8 cellular contexts compared by ENCODE assay signal in the genomic region with DNA sequence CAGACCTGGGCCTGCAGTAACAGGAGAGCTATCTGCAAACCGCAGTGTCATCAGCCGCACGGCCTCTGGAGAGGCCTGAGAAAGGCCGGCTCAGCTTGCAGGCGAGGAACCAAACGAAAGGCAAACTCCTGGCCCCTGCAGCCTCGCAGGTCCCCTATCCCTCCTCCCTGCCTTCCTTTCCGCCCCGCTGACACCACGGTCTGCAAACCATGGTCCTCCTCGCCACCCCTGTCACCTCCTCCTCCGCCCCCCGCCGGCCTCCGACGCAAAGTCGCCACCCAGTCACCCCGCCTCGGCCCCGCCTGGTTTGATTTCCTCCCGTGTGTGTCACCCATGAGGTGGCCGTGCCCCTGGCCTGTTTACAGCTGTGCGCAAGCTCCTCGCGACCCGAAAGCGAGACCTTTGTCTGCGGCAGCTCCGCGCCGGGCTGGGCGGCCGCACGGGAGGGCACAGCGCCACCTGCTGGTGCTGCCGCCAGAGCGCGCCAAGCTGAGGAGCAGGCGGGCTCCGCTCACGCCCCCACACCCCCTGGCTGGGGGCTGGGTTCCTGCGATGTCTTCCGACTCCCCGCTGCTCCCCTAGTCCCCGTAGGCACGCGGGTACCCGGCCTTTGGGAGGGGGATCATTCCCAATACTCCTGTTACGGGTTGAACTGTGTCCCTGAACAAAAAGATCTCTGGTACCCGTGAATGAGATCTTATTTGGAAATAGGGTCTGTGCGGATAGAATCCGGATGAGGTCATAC. TPM values are rescaled to one million over a fixed set of nuclear protein-coding genes. Genes with fewer than 3 reads are reported as not detected.
A peak's percentile ranks its signal among the peaks of the same experiment; 100 is the strongest.
DNase-seq lines count a peak whose midpoint lies in the region; ATAC-seq, FAIRE-seq and TF ChIP-seq lines count a peak whose summit lies in the region.

No MANE protein-coding gene starts in this region.

- BruUV-seq in HepG2 (replicated peaks; lab: Mats Ljungman, UMichigan), result no TSS peak

- H3K4me3 ChIP-seq in HepG2 (replicated peaks in 1 of 3; ENCODE audit: insufficient read depth in 1 of 3, low read depth in 2 of 3, low read length in 3 of 3), result peak overlapping the region; percentile 37 to 73 (median 59); a peak in 5 of 6 replicates

- POLR2A ChIA-PET in HepG2 (lab: Yijun Ruan, JAX), result interaction anchor here (0.6 to 2.3 kb wide), 7 partner anchors 9 to 315 kb away, joined by 3 to 14 read pairs (median 5); partner anchors contain the start of genes CACFD1 and GTF3C5

- no peak overlapping the region for H2AFZ ChIP-seq in HepG2 (ENCODE audit: low read length)

- H3K36me3 ChIP-seq in HepG2 (replicated peaks in 1 of 2; ENCODE audit: control insufficient read depth in 1 of 2, insufficient read depth in 2 of 2, low read length in 2 of 2), result no peaks in the 10 kb centered on the region

- WGBS in HepG2 (ENCODE audit: low lambda C conversion rate), result 10% methylated on average over 30 of the region's 52 CpGs

- intact Hi-C loops in HepG2 (cut with micrococcal nuclease; ENCODE audit: unreplicated experiment), result loop anchor here (1.0 kb wide), 1 partner anchor 41 kb away; no protein-coding TSS in a partner anchor

- peak; percentile 93 for DNase-seq in GM12891 (ENCODE audit: insufficient read length, low spot score)
- peak; percentile 46 for DNase-seq in NCI-H2196 treated with DMSO at 0.1 percent for 48 hours (lab: John Stamatoyannopoulos, UW; ENCODE audit: unreplicated experiment)
- peak; percentile 61 to 85 for DNase-seq in activated CD4-positive, alpha-beta T cell treated with anti-CD3 and anti-CD28 coated beads for 24 hours (ENCODE audit: low read depth in 2 of 2)
- peak; percentile 84 for DNase-seq in cerebellum (ENCODE audit: low spot score)
- peak; percentile 81 for DNase-seq in HepG2 (ENCODE audit: low spot score)
- DNase-seq in stimulated activated CD4-positive, alpha-beta T cell treated with anti-CD3 and anti-CD28 coated beads, Interleukin-4, amount 100 ng/mL, for 48 hours (ENCODE audit: low read depth in 2 of 2), result peak; percentile 85 to 91

- H3K27me3 ChIP-seq in HepG2 (ENCODE audit: control insufficient read depth in 1 of 2, insufficient read depth in 2 of 2, low read length in 2 of 2), result no peaks in the 10 kb centered on the region; a peak in 1 of 5 replicates

- H4K20me1 ChIP-seq in HepG2 (ENCODE audit: insufficient read depth, low read length), result peaks cover 10% of the 10 kb centered on the region; the same call in 1 of the 2 replicates

- ATAC-seq in HG02759 (IDR thresholded peaks at IDR 0.05; ENCODE audit: unreplicated experiment) (peak; percentile 57), HepG2 (peak; percentile 77), HG03095 (IDR thresholded peaks at IDR 0.05; ENCODE audit: unreplicated experiment) (no peak)

- H3K4me2 ChIP-seq in HepG2 (ENCODE audit: low read depth, low read length), result peak overlapping the region; percentile 80

- no peaks in the 10 kb centered on the region for H3K9me3 ChIP-seq in HepG2 (ENCODE audit: low read length)

- peak overlapping the region; percentile 54 for H3K27ac ChIP-seq in HepG2 (ENCODE audit: extremely low read length, insufficient read depth, low read length)

- CTCF ChIA-PET in HepG2 (lab: Yijun Ruan, JAX; ENCODE audit: low intra/inter-chr PET ratio, low total read pairs), result interaction anchor here (5.7 kb wide), 1 partner anchor 40 kb away, joined by 70 read pairs; no protein-coding TSS in a partner anchor

- peak; percentile 97 for TF ChIP-seq CTCF in HepG2 (CRISPR knock-in tag; IDR thresholded peaks at IDR 0.05)

- in situ Hi-C loops in HepG2 (cut with HindIII; ENCODE audit: extremely low pct_ligation_motif_present, low pct_unique_long_range_greater_than_20kb), result loop anchor here (10.0 kb wide), 1 partner anchor 100 kb away; no protein-coding TSS in a partner anchor

- H3K9ac ChIP-seq in HepG2 (ENCODE audit: insufficient read depth, low read depth, low read length), result peak overlapping the region; percentile 47

- TF ChIP-seq POLR2A in GM12891 (IDR thresholded peaks at IDR 0.05; ENCODE audit: low read depth, low read length) (peak; percentile 41; the same call in 1 of the 2 replicates), HepG2 (IDR thresholded peaks at IDR 0.05; ENCODE audit: insufficient read depth in 1 of 2, low read depth in 2 of 2, low read length in 2 of 2) (0 out of 4 replicates have a peak, but pooled peaks of 1 of the 2 experiments have one; percentile 31)

- TF ChIP-seq EP300 in HepG2 (IDR thresholded peaks at IDR 0.05; ENCODE audit: low read depth in 2 of 2, low read length in 2 of 2), result 0 out of 4 replicates have a peak, but pooled peaks of 1 of the 2 experiments have one; percentile 19
- no peak for TF ChIP-seq EP300 in HepG2 (CRISPR knock-in tag; IDR thresholded peaks at IDR 0.05; ENCODE audit: borderline replicate concordance)

- TF ChIP-seq RAD21 in HepG2 (CRISPR knock-in tag; IDR thresholded peaks at IDR 0.05), result peak; percentile 99

- peaks cover 7% of the 10 kb centered on the region for H3K79me2 ChIP-seq in HepG2 (ENCODE audit: insufficient read depth, low read length)

- peak; percentile 100 for FAIRE-seq in GM12891 (lab: Jason Lieb, UNC)
- FAIRE-seq in HepG2 (lab: Jason Lieb, UNC), result peak; percentile 66

- peaks cover 69% of the 10 kb centered on the region for H3K4me1 ChIP-seq in HepG2 (ENCODE audit: insufficient read depth, low read length)

TF ChIP-seq in GM12891, 5 proteins besides CTCF, POLR2A, EP300 and RAD21:
- TF ChIP-seq SPI1 (IDR thresholded peaks at IDR 0.05; ENCODE audit: low read depth, low read length), result no peak
- TF ChIP-seq POU2F2 (IDR thresholded peaks at IDR 0.05; ENCODE audit: low read depth, low read length), result no peak
- 0 out of 2 replicates have a peak, but pooled peaks have one; percentile 50 for TF ChIP-seq POLR2AphosphoS5 (IDR thresholded peaks at IDR 0.05; ENCODE audit: low read depth, low read length)
TF ChIP-seq in GM12891: peak in this region for 1.

RNA-seq across cellular contexts. Expression of gene GBGT1, which starts 19.4 kb away (rescaled TPM):
- 1.2 TPM for polyA plus RNA-seq in GM12891 (2012; ENCODE audit: low read depth, missing spikeins)
- 3.0 TPM for total RNA-seq in cerebellum
- not detected in 2 replicates for total RNA-seq in HepG2 (2016; rRNA removed; fragmentation: Illumina TruSeq; extraction: Trizol)
- 0.10 TPM in 1 of 2 replicates, not detected in the other for total RNA-seq in HepG2 (2016; cell fraction: cytosol; rRNA removed; fragmentation: Illumina TruSeq; extraction: Trizol; ENCODE audit: low read depth)
- not detected in 2 replicates for total RNA-seq in HepG2 (2016; cell fraction: insoluble cytoplasmic fraction; rRNA removed; fragmentation: Illumina TruSeq; extraction: Trizol)
- total RNA-seq in HepG2 (2016; cell fraction: membrane; rRNA removed; fragmentation: Illumina TruSeq; extraction: Trizol), result not detected in 2 replicates
- total RNA-seq in HepG2 (2016; cell fraction: nucleus; rRNA removed; fragmentation: Illumina TruSeq; extraction: Trizol), result not detected in 2 replicates
- not detected in 2 replicates for polyA plus RNA-seq in HepG2 (2011; rRNA removed)
- polyA plus RNA-seq in HepG2 (2011; cell fraction: cytosol; rRNA removed), result not detected in 2 replicates
- polyA plus RNA-seq in HepG2 (2011; cell fraction: nucleus; rRNA removed), result not detected in 2 replicates
- polyA plus RNA-seq in HepG2 (2012), result not detected in 2 replicates
- polyA plus RNA-seq in HepG2 (2016; cell fraction: cytosol; fragmentation: Illumina TruSeq; extraction: Trizol; ENCODE audit: low read depth), result not detected in 2 replicates
- polyA plus RNA-seq in HepG2 (2016; cell fraction: insoluble cytoplasmic fraction; fragmentation: Illumina TruSeq; extraction: Trizol; ENCODE audit: low read depth), result not detected in 2 replicates
- polyA plus RNA-seq in HepG2 (2016; cell fraction: membrane; fragmentation: Illumina TruSeq; extraction: Trizol; ENCODE audit: low read depth), result not detected in 2 replicates
- not detected in 2 replicates for polyA plus RNA-seq in HepG2 (2016; cell fraction: nucleus; fragmentation: Illumina TruSeq; extraction: Trizol; ENCODE audit: insufficient read depth, low read depth)
- polyA minus RNA-seq in HepG2 (2011; rRNA and poly(A)+ RNA removed; ENCODE audit: low replicate concordance), result not detected in 2 replicates
- polyA minus RNA-seq in HepG2 (2011; cell fraction: cytosol; rRNA and poly(A)+ RNA removed), result not detected in 2 replicates
- polyA minus RNA-seq in HepG2 (2011; cell fraction: nucleus; rRNA and poly(A)+ RNA removed), result not detected in 2 replicates

RNA-seq across cellular contexts. Expression of gene RALGDS, which starts 23.3 kb away (rescaled TPM):
- polyA plus RNA-seq in GM12891 (2012; ENCODE audit: low read depth, missing spikeins), result 27.7 TPM
- total RNA-seq in cerebellum (83.9 TPM), HepG2 (2016; rRNA removed; fragmentation: Illumina TruSeq; extraction: Trizol) (8.8 and 12.9 TPM in 2 replicates)
- 4.2 and 5.7 TPM in 2 replicates for total RNA-seq in HepG2 (2016; cell fraction: cytosol; rRNA removed; fragmentation: Illumina TruSeq; extraction: Trizol; ENCODE audit: low read depth)
- total RNA-seq in HepG2 (2016; cell fraction: insoluble cytoplasmic fraction; rRNA removed; fragmentation: Illumina TruSeq; extraction: Trizol), result 7.3 and 12.1 TPM in 2 replicates
- total RNA-seq in HepG2 (2016; cell fraction: membrane; rRNA removed; fragmentation: Illumina TruSeq; extraction: Trizol), result 15.5 and 15.7 TPM in 2 replicates
- 10.4 and 11.0 TPM in 2 replicates for total RNA-seq in HepG2 (2016; cell fraction: nucleus; rRNA removed; fragmentation: Illumina TruSeq; extraction: Trizol)
- 25.5 and 28.8 TPM in 2 replicates for polyA plus RNA-seq in HepG2 (2011; rRNA removed)
- polyA plus RNA-seq in HepG2 (2011; cell fraction: cytosol; rRNA removed), result 14.9 and 17.8 TPM in 2 replicates
- polyA plus RNA-seq in HepG2 (2011; cell fraction: nucleus; rRNA removed), result 104 and 131 TPM in 2 replicates
- 12.0 and 15.7 TPM in 2 replicates for polyA plus RNA-seq in HepG2 (2012)
- 4.1 and 4.2 TPM in 2 replicates for polyA plus RNA-seq in HepG2 (2016; cell fraction: cytosol; fragmentation: Illumina TruSeq; extraction: Trizol; ENCODE audit: low read depth)
- polyA plus RNA-seq in HepG2 (2016; cell fraction: insoluble cytoplasmic fraction; fragmentation: Illumina TruSeq; extraction: Trizol; ENCODE audit: low read depth), result 8.9 and 12.0 TPM in 2 replicates
- 11.6 and 12.4 TPM in 2 replicates for polyA plus RNA-seq in HepG2 (2016; cell fraction: membrane; fragmentation: Illumina TruSeq; extraction: Trizol; ENCODE audit: low read depth)
- polyA plus RNA-seq in HepG2 (2016; cell fraction: nucleus; fragmentation: Illumina TruSeq; extraction: Trizol; ENCODE audit: insufficient read depth, low read depth), result 28.7 and 31.3 TPM in 2 replicates
- 20.8 and 24.6 TPM in 2 replicates for polyA minus RNA-seq in HepG2 (2011; rRNA and poly(A)+ RNA removed; ENCODE audit: low replicate concordance)
- 4.8 and 5.6 TPM in 2 replicates for polyA minus RNA-seq in HepG2 (2011; cell fraction: cytosol; rRNA and poly(A)+ RNA removed)
- polyA minus RNA-seq in HepG2 (2011; cell fraction: nucleus; rRNA and poly(A)+ RNA removed), result 17.0 and 17.4 TPM in 2 replicates
